In the genomic region with DNA sequence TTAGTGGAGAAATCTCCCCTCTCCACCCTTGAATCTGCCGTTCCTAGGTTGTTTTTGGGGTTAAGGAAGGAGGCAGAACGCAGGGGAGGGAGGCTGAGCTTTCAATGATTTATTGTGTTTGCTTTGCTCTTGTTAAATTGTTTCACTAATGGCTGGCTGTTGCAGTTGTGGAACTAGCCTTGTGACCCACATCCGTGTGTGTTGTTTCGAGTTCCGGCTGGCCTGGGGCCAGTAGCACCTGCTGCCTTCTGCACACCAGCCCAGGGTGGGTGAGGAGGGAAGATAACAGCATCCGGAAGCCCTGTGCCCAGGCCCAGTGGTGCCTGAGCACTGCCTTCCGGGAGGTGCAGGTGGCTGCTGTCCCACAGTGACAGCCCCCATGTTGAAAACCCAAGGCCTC, we compare ENCODE assay signal across 8 cellular contexts. TPM values are rescaled to one million over a fixed set of nuclear protein-coding genes. Genes with fewer than 3 reads are reported as not detected.
DNase-seq lines count a peak whose midpoint lies in the region; ATAC-seq and TF ChIP-seq lines count a peak whose summit lies in the region.

No MANE protein-coding gene starts in this region.

- peaks cover 40% of the 10 kb centered on the region for H3K4me1 Mint-ChIP-seq in activated naive CD4-positive, alpha-beta T cell treated with anti-CD3 and anti-CD28 coated beads, Interleukin-2, amount 10 ng/mL, durations not matched to agents 7 days and 5 days

- peak overlapping the region; percentile 33 to 53 for H3K4me3 ChIP-seq in neutrophil (ENCODE audit: low read depth in 1 of 2, low read length in 1 of 2)

- H3K27ac ChIP-seq in neutrophil: peak overlapping the region; percentile 91

- no peak for TF ChIP-seq CTCF in neutrophil (IDR thresholded peaks at IDR 0.05)

- peaks cover 47 to 63% of the 10 kb centered on the region in 2 experiments for H3K4me1 ChIP-seq in neutrophil (ENCODE audit: control insufficient read depth in 1 of 2, insufficient read depth in 1 of 2, low read depth in 1 of 2, low read length in 1 of 2)

- H3K9me3 Mint-ChIP-seq in activated naive CD4-positive, alpha-beta T cell treated with anti-CD3 and anti-CD28 coated beads, Interleukin-2, amount 10 ng/mL, durations not matched to agents 7 days and 5 days: no peaks in the 10 kb centered on the region

- peak overlapping the region; percentile 90 for H3K27ac Mint-ChIP-seq in activated naive CD4-positive, alpha-beta T cell treated with anti-CD3 and anti-CD28 coated beads, Interleukin-2, amount 10 ng/mL, durations not matched to agents 7 days and 5 days

- intact Hi-C loops in Right ventricle myocardium superior (cut with DNase I) (loop anchor here (10.0 kb wide), 2 partner anchors 123 to 293 kb away; no protein-coding TSS in a partner anchor), left cardiac atrium (cut with DNase I) (no loop called here)

- H3K27me3 ChIP-seq in neutrophil: no peaks in the 10 kb centered on the region

- ATAC-seq in Right ventricle myocardium superior (ENCODE audit: poor library complexity): no peak
- no peak for ATAC-seq in left cardiac atrium
- peak; percentile 76 for ATAC-seq in HG02642 (IDR thresholded peaks at IDR 0.05; ENCODE audit: poor library complexity, unreplicated experiment)

- H3K4me3 Mint-ChIP-seq in activated naive CD4-positive, alpha-beta T cell treated with anti-CD3 and anti-CD28 coated beads, Interleukin-2, amount 10 ng/mL, durations not matched to agents 7 days and 5 days: peak overlapping the region; percentile 48

- H3K9me3 ChIP-seq in neutrophil: no peaks in the 10 kb centered on the region

- DNase-seq in Right ventricle myocardium superior (peak; percentile 54), left cardiac atrium (no peak), NCI-H2029 treated with DMSO at 0.1 percent for 48 hours (lab: John Stamatoyannopoulos, UW) (peak; percentile 92), HuH-7 (ENCODE audit: low spot score) (no peak), occipital lobe (lab: John Stamatoyannopoulos, UW) (no peak)
- DNase-seq in activated naive CD4-positive, alpha-beta T cell treated with anti-CD3 and anti-CD28 coated beads, Interleukin-2, amount 10 ng/mL, durations not matched to agents 7 days and 5 days: peak; percentile 68

- CTCF ChIA-PET in activated naive CD4-positive, alpha-beta T cell treated with anti-CD3 and anti-CD28 coated beads, Interleukin-2, amount 10 ng/mL, durations not matched to agents 7 days and 5 days (lab: Charles Lee): interaction anchor here (1.0 to 1.8 kb wide), 4 partner anchors 60 to 125 kb away, joined by 3 to 4 read pairs (median 4); a partner anchor contains a TSS

- no peaks in the 10 kb centered on the region for H3K27me3 Mint-ChIP-seq in activated naive CD4-positive, alpha-beta T cell treated with anti-CD3 and anti-CD28 coated beads, Interleukin-2, amount 10 ng/mL, durations not matched to agents 7 days and 5 days

- H3K36me3 ChIP-seq in neutrophil: no peaks in the 10 kb centered on the region

- peaks cover 12% of the 10 kb centered on the region for H3K36me3 Mint-ChIP-seq in activated naive CD4-positive, alpha-beta T cell treated with anti-CD3 and anti-CD28 coated beads, Interleukin-2, amount 10 ng/mL, durations not matched to agents 7 days and 5 days

RNA-seq across cellular contexts. Expression of a gene that starts 3.6 kb away (rescaled TPM):
- total RNA-seq in Right ventricle myocardium superior (75.5 TPM), left cardiac atrium (10 to 100 TPM; 77.3 to 90.8 TPM), occipital lobe (41.5 TPM)

Comparison
In these comparisons a context has a peak if more than half of its experiments do, and no peak if none do; other contexts are left out.
1. DNase-seq: peak in Right ventricle myocardium superior (single experiment), NCI-H2029 treated with DMSO at 0.1 percent for 48 hours (single experiment) and activated naive CD4-positive, alpha-beta T cell treated with anti-CD3 and anti-CD28 coated beads, Interleukin-2, amount 10 ng/mL, durations not matched to agents 7 days and 5 days (single experiment); none in left cardiac atrium (single experiment), HuH-7 (single experiment) and occipital lobe (single experiment).